In genomic region chr19:55674459-55674840, GRCh38 we compare ENCODE assay signal across 1 cellular context.
TF ChIP-seq lines count a peak whose summit lies in the region.

No MANE protein-coding gene starts in this region.

TF ChIP-seq in endothelial cell of umbilical vein, 7 proteins besides CTCF, POLR2A, EP300 and RAD21:
- TF ChIP-seq MYC (IDR thresholded peaks at IDR 0.05; ENCODE audit: low read depth, low read length) (no peak), EZH2 (IDR thresholded peaks at IDR 0.05; ENCODE audit: borderline replicate concordance, low read depth, low read length, severe bottlenecking) (no peak), MAX (IDR thresholded peaks at IDR 0.05; ENCODE audit: insufficient read depth, insufficient read length) (no peak), FOS (IDR thresholded peaks at IDR 0.05; ENCODE audit: borderline replicate concordance, insufficient read depth, low read length) (no peak), POLR2AphosphoS5 (IDR thresholded peaks at IDR 0.05; ENCODE audit: insufficient read depth, low read depth, low read length) (no peak), GATA2 (IDR thresholded peaks at IDR 0.05; ENCODE audit: insufficient read depth, insufficient read length, low read depth, low read length) (no peak), JUN (IDR thresholded peaks at IDR 0.05; ENCODE audit: borderline replicate concordance, insufficient read depth, insufficient read length, low read depth) (no peak)
TF ChIP-seq in endothelial cell of umbilical vein: peak in this region for 0.
